ENCODE assay signal across 8 cellular contexts in the genomic region with DNA sequence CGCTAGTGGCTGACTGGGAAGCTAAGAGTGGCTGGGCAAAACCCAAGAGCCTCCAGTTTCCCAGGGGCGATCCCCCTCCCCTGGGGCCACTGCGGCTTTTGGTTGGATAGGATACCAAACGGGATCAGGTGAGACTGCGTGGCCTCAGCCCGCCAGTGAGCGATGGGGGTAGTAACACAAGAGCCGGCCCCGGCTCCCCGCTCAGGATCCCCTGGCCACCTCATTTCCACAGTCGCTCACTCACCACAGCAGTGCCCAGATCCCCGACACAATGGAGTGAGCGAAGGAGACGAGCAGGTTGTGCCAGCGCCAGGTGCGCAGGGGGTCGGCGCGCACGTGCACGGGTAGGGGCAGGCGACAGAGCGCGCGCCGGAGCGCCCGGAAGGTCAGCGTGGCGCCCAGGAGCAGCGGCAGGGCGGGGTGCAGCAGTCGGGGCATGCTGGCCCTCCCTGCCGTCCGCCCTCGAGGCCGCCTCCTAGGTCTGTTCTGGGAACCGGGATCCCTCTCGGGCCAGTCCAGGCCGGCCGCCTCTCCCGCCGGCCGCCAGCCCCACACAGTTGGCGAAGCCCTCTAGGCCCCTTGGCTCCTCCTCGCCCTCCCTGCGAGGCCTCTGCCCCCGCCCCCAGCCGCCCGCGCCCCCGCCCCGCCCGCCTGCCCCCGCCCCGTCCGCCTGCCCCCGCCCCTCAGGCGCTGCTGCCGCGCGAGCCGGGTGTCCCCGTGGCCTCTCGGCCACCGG. TPM values are rescaled to one million over a fixed set of nuclear protein-coding genes. Genes with fewer than 3 reads are reported as not detected.
DNase-seq lines count a peak whose midpoint lies in the region; ATAC-seq and TF ChIP-seq lines count a peak whose summit lies in the region.

TSS of gene TLCD1 (minus strand) at position 574 of the 736 bp plus-strand sequence. CDS start at position 438, 136 bp downstream.

- peak within 1 kb of the TSS; percentile 78 for H3K4me3 ChIP-seq in cardiac muscle cell

- no peaks in the 10 kb centered on the region for H3K9me3 ChIP-seq in cardiac muscle cell (ENCODE audit: low read depth)

- TF ChIP-seq CTCF in cardiac muscle cell (IDR thresholded peaks at IDR 0.05; ENCODE audit: low read depth, low read length) (no peak), progenitor cell of endocrine pancreas (IDR thresholded peaks at IDR 0.05; ENCODE audit: unreplicated experiment) (no peak)

- H3K27me3 Mint-ChIP-seq in activated naive CD8-positive, alpha-beta T cell treated with anti-CD3 and anti-CD28 coated beads for 36 hours = peaks cover 5% of the 10 kb centered on the region
- H3K27me3 Mint-ChIP-seq in progenitor cell of endocrine pancreas = no peaks in the 10 kb centered on the region

- peak; percentile 56 for ATAC-seq in Right ventricle myocardium inferior
- no peak for ATAC-seq in GM18858 (IDR thresholded peaks at IDR 0.05; ENCODE audit: unreplicated experiment)

- H3K27ac Mint-ChIP-seq in activated naive CD8-positive, alpha-beta T cell treated with anti-CD3 and anti-CD28 coated beads for 36 hours = peak within 1 kb of the TSS; percentile 99
- H3K27ac Mint-ChIP-seq in progenitor cell of endocrine pancreas = peak within 1 kb of the TSS; percentile 98

- no peaks in the 10 kb centered on the region for H3K9me3 Mint-ChIP-seq in activated naive CD8-positive, alpha-beta T cell treated with anti-CD3 and anti-CD28 coated beads for 36 hours
- no peaks in the 10 kb centered on the region for H3K9me3 Mint-ChIP-seq in progenitor cell of endocrine pancreas (ENCODE audit: low read depth)

- no peaks in the 10 kb centered on the region for H3K27me3 ChIP-seq in cardiac muscle cell

- H3K27ac ChIP-seq in cardiac muscle cell = peak within 1 kb of the TSS; percentile 75

- peaks cover 5% of the 10 kb centered on the region for H3K4me1 ChIP-seq in cardiac muscle cell (ENCODE audit: low read depth)

- peak; percentile 83 for DNase-seq in Right ventricle myocardium inferior (ENCODE audit: missing footprints)
- no peak for DNase-seq in cardiac septum (ENCODE audit: low spot score)
- DNase-seq in Kasumi-1 (lab: John Stamatoyannopoulos, UW) = peak; percentile 78 to 79
- DNase-seq in RPMI8226 = peak; percentile 85
- DNase-seq in activated naive CD8-positive, alpha-beta T cell treated with anti-CD3 and anti-CD28 coated beads for 36 hours = peak; percentile 81
- DNase-seq in cardiac muscle cell (ENCODE audit: low read depth in 1 of 2, low spot score in 1 of 2) = peak; percentile 85 to 89
- DNase-seq in progenitor cell of endocrine pancreas (ENCODE audit: low spot score, unreplicated experiment) = peak; percentile 56

- H3K4me3 Mint-ChIP-seq in activated naive CD8-positive, alpha-beta T cell treated with anti-CD3 and anti-CD28 coated beads for 36 hours = peak within 1 kb of the TSS; percentile 100
- H3K4me3 Mint-ChIP-seq in progenitor cell of endocrine pancreas (ENCODE audit: low read depth) = peak within 1 kb of the TSS; percentile 89

- intact Hi-C loops in Right ventricle myocardium inferior (cut with DNase I) = loop anchor here (5.0 kb wide), 1 partner anchor 176 kb away; the partner anchor contains the start of gene DHRS13
- intact Hi-C loops in cardiac septum (cut with DNase I) = loop anchor here (1.0 to 10.0 kb wide), 3 partner anchors 24 to 389 kb away; no protein-coding TSS in a partner anchor

- peaks cover 46% of the 10 kb centered on the region for H3K4me1 Mint-ChIP-seq in activated naive CD8-positive, alpha-beta T cell treated with anti-CD3 and anti-CD28 coated beads for 36 hours
- H3K4me1 Mint-ChIP-seq in progenitor cell of endocrine pancreas (ENCODE audit: low read depth) = peaks cover 40% of the 10 kb centered on the region

- peaks cover 20% of the 10 kb centered on the region for H3K36me3 ChIP-seq in cardiac muscle cell

- peaks cover 49% of the 10 kb centered on the region for H3K36me3 Mint-ChIP-seq in activated naive CD8-positive, alpha-beta T cell treated with anti-CD3 and anti-CD28 coated beads for 36 hours
- peaks cover 22% of the 10 kb centered on the region for H3K36me3 Mint-ChIP-seq in progenitor cell of endocrine pancreas (ENCODE audit: insufficient read depth)

RNA-seq across cellular contexts. Expression of gene TLCD1, which starts in this region (rescaled TPM):
- total RNA-seq in Right ventricle myocardium inferior (2.4 TPM), cardiac septum (2.4 TPM), cardiac muscle cell (3.0 and 7.8 TPM in 2 replicates), progenitor cell of endocrine pancreas (14.0 and 15.5 TPM in 2 replicates)
- 10 to 100 TPM; 15.5 to 17.8 TPM for total RNA-seq in activated naive CD8-positive, alpha-beta T cell treated with anti-CD3 and anti-CD28 coated beads for 36 hours
- polyA plus RNA-seq in cardiac muscle cell = 7.2 and 15.4 TPM in 2 replicates
